Comparison of ENCODE assay signal across 9 cellular contexts in the genomic region with DNA sequence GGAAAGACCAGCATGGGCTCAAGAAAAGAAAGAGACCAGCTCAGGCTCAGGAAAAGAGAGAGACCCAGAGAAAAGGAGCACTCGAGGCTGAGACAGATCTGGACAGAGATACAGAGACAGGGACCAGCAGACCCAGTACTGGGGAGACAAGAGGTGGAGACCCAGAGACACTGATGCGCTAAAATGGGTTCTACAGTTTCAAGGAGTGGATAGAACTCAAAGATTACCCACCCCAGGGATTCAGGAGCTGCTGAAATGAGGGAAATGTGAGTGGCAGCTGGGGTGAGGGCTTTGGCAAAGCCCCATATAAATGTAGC. TPM values are rescaled to one million over a fixed set of nuclear protein-coding genes. Genes with fewer than 3 reads are reported as not detected.
A peak's percentile ranks its signal among the peaks of the same experiment; 100 is the strongest.
DNase-seq lines count a peak whose midpoint lies in the region; ATAC-seq and TF ChIP-seq lines count a peak whose summit lies in the region.
"Had no signal": no experiment of that assay in that cellular context is flagged by ENCODE, and none has a peak within 500 bp of the region (broad histone marks: within the 10 kb centered on the region; RNA-seq: fewer than 3 reads in every experiment).

No MANE protein-coding gene starts in this region.

- peaks cover 2% of the 10 kb centered on the region for H3F3A ChIP-seq in neural cell (ENCODE audit: insufficient read depth, low read length, poor library complexity, severe bottlenecking)

- TF ChIP-seq CTCF in BJ (IDR thresholded peaks at IDR 0.05; ENCODE audit: insufficient read depth, low read depth, low read length) (no peak), NB4 (IDR thresholded peaks at IDR 0.05; ENCODE audit: low read depth, low read length) (no peak), neural cell (IDR thresholded peaks at IDR 0.05; ENCODE audit: poor library complexity, severe bottlenecking) (no peak)

- TF ChIP-seq EP300 in neural cell (conservative IDR thresholded peaks at IDR 0.05; ENCODE audit: poor library complexity, severe bottlenecking), result no peak

- ATAC-seq in HG02571 (IDR thresholded peaks at IDR 0.05; ENCODE audit: unreplicated experiment), result no peak

- no peak for TF ChIP-seq RAD21 in neural cell (conservative IDR thresholded peaks at IDR 0.05)

- H3K79me2 ChIP-seq in neural cell (replicated peaks; ENCODE audit: insufficient read depth, low read length), result peaks cover 24% of the 10 kb centered on the region

- H3K4me2 ChIP-seq in neural cell (ENCODE audit: low read length), result peak overlapping the region; percentile 88

- CTCF ChIA-PET in BJ (lab: Yijun Ruan, JAX), result no interaction called here

- H3K9me3 ChIP-seq in endocrine pancreas (ENCODE audit: control insufficient read depth, low read length), result no peaks in the 10 kb centered on the region
- H3K9me3 ChIP-seq in neural cell (ENCODE audit: low read length), result peaks cover 34% of the 10 kb centered on the region

- POLR2A ChIA-PET in BJ (lab: Charles Lee), result no interaction called here

- H3K4me1 ChIP-seq in endocrine pancreas (ENCODE audit: control insufficient read depth, insufficient read depth, low read length), result no peaks in the 10 kb centered on the region

- H3K36me3 ChIP-seq in BJ (ENCODE audit: control insufficient read depth, insufficient read depth, low read length) (no peaks in the 10 kb centered on the region), endocrine pancreas (ENCODE audit: control insufficient read depth, insufficient read depth, low read length) (no peaks in the 10 kb centered on the region), neural cell (ENCODE audit: insufficient read depth, low read length) (peaks cover 21% of the 10 kb centered on the region)

- peak overlapping the region; percentile 74 for H2AFZ ChIP-seq in neural cell (ENCODE audit: low read depth, low read length)

- peak overlapping the region; percentile 70 for H3K9ac ChIP-seq in endocrine pancreas (ENCODE audit: control insufficient read depth, insufficient read depth, low read length)
- peak overlapping the region; percentile 96 for H3K9ac ChIP-seq in neural cell (ENCODE audit: low read length)

- peak overlapping the region; percentile 68 for H3K4me3 ChIP-seq in BJ (ENCODE audit: low read depth, low read length)
- peak overlapping the region; percentile 55 for H3K4me3 ChIP-seq in NB4 (ENCODE audit: low read depth, low read length)
- peak overlapping the region; percentile 86 for H3K4me3 ChIP-seq in endocrine pancreas (ENCODE audit: control insufficient read depth, insufficient read depth, low read length)
- peak overlapping the region; percentile 98 for H3K4me3 ChIP-seq in neural cell (ENCODE audit: low read length)

- DNase-seq in BJ (ENCODE audit: low read depth) (no peak), NB4 (ENCODE audit: low read depth) (no peak), glomerular visceral epithelial cell (ENCODE audit: extremely low spot score) (no peak), DMS 273 (lab: John Stamatoyannopoulos, UW; ENCODE audit: unreplicated experiment) (no peak)
- DNase-seq in stimulated activated CD4-positive, alpha-beta T cell treated with anti-CD3 and anti-CD28 coated beads, Interleukin-2, amount 100 ng/mL, for 24 hours, result no peak
- DNase-seq: SIG-M5 had no signal

- TF ChIP-seq POLR2A in NB4 (IDR thresholded peaks at IDR 0.05; ENCODE audit: extremely low read depth, insufficient read length), result no peak

- H3K27me3 ChIP-seq in BJ (ENCODE audit: control insufficient read depth, insufficient read depth, low read length) (no peaks in the 10 kb centered on the region), endocrine pancreas (ENCODE audit: control insufficient read depth, insufficient read depth, low read length) (no peaks in the 10 kb centered on the region), neural cell (ENCODE audit: insufficient read depth, low read depth, low read length) (no peaks in the 10 kb centered on the region)

- no peaks in the 10 kb centered on the region for H3K9me2 ChIP-seq in neural cell (ENCODE audit: insufficient read depth, low read length)

- H3K27ac ChIP-seq in neural cell (ENCODE audit: low read length), result peak overlapping the region; percentile 99

- no peaks in the 10 kb centered on the region for H4K20me1 ChIP-seq in neural cell (ENCODE audit: insufficient read depth)

TF ChIP-seq in neural cell, 6 proteins besides CTCF, POLR2A, EP300 and RAD21:
- no peak for TF ChIP-seq POLR2AphosphoS5 (IDR thresholded peaks at IDR 0.05)
- no peak for TF ChIP-seq SMC3 (conservative IDR thresholded peaks at IDR 0.05; ENCODE audit: poor library complexity)
- TF ChIP-seq EZH2 (IDR thresholded peaks at IDR 0.05; ENCODE audit: borderline replicate concordance, insufficient read depth, low read length, poor library complexity, severe bottlenecking), result no peak
- no peak for TF ChIP-seq TAF1 (IDR thresholded peaks at IDR 0.05; ENCODE audit: low read depth)
- no peak for TF ChIP-seq MXI1 (conservative IDR thresholded peaks at IDR 0.05; ENCODE audit: poor library complexity, severe bottlenecking)
- TF ChIP-seq, protein P1, sequence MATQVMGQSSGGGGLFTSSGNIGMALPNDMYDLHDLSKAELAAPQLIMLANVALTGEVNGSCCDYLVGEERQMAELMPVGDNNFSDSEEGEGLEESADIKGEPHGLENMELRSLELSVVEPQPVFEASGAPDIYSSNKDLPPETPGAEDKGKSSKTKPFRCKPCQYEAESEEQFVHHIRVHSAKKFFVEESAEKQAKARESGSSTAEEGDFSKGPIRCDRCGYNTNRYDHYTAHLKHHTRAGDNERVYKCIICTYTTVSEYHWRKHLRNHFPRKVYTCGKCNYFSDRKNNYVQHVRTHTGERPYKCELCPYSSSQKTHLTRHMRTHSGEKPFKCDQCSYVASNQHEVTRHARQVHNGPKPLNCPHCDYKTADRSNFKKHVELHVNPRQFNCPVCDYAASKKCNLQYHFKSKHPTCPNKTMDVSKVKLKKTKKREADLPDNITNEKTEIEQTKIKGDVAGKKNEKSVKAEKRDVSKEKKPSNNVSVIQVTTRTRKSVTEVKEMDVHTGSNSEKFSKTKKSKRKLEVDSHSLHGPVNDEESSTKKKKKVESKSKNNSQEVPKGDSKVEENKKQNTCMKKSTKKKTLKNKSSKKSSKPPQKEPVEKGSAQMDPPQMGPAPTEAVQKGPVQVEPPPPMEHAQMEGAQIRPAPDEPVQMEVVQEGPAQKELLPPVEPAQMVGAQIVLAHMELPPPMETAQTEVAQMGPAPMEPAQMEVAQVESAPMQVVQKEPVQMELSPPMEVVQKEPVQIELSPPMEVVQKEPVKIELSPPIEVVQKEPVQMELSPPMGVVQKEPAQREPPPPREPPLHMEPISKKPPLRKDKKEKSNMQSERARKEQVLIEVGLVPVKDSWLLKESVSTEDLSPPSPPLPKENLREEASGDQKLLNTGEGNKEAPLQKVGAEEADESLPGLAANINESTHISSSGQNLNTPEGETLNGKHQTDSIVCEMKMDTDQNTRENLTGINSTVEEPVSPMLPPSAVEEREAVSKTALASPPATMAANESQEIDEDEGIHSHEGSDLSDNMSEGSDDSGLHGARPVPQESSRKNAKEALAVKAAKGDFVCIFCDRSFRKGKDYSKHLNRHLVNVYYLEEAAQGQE (IDR thresholded peaks at IDR 0.05; ENCODE audit: borderline replicate concordance), result peak; percentile 10

RNA-seq across cellular contexts. Expression of a gene that starts 0.6 kb away (rescaled TPM):
- polyA plus RNA-seq in BJ (2011; rRNA removed), result 15.4 and 18.5 TPM in 2 replicates
- 9.6 and 14.6 TPM in 2 replicates for polyA minus RNA-seq in BJ (2011; rRNA and poly(A)+ RNA removed)
- 399 and 400 TPM in 2 replicates for polyA plus RNA-seq in neural cell
- polyA minus RNA-seq in neural cell, result 274 and 303 TPM in 2 replicates

RNA-seq across cellular contexts. Expression of a gene that starts 39.6 kb away (rescaled TPM):
- polyA plus RNA-seq in BJ (2011; rRNA removed) (6.3 and 6.8 TPM in 2 replicates), neural cell (13.7 and 17.2 TPM in 2 replicates)
- polyA minus RNA-seq in BJ (2011; rRNA and poly(A)+ RNA removed), result 3.7 and 5.7 TPM in 2 replicates
- 16.1 and 20.4 TPM in 2 replicates for polyA minus RNA-seq in neural cell

RNA-seq across cellular contexts. Expression of a gene that starts 51.9 kb away (rescaled TPM):
- 5.5 and 7.5 TPM in 2 replicates for polyA plus RNA-seq in BJ (2011; rRNA removed)
- 6.0 and 8.4 TPM in 2 replicates for polyA minus RNA-seq in BJ (2011; rRNA and poly(A)+ RNA removed)
- 20.3 and 20.6 TPM in 2 replicates for polyA plus RNA-seq in neural cell
- 48.4 and 49.7 TPM in 2 replicates for polyA minus RNA-seq in neural cell

Comparison
In these comparisons a context has a peak if more than half of its experiments do, and no peak if none do; other contexts are left out.
1. RNA of a gene that starts 0.6 kb away (polyA plus RNA-seq): 399 to 400 TPM in neural cell; 15.4 to 18.5 TPM in BJ; every median in the first group is over 10 times any median in the second.
2. Peak in every context shown above with its lines, with median percentiles within 50 percentile points of each other: H3K4me3 ChIP-seq.